8 cellular contexts compared by ENCODE assay signal in genomic region chr2:181954538-181954883, GRCh38. TPM values are rescaled to one million over a fixed set of nuclear protein-coding genes. Genes with fewer than 3 reads are reported as not detected.
DNase-seq lines count a peak whose midpoint lies in the region; ATAC-seq and TF ChIP-seq lines count a peak whose summit lies in the region.

No MANE protein-coding gene starts in this region.

- H3K4me1 Mint-ChIP-seq in naive B cell, result peaks cover 0 to 5% (median 3%) of the 10 kb centered on the region in 3 donors

- H3K9ac ChIP-seq in ES-I3 (ENCODE audit: low read depth, low read length), result peak overlapping the region; percentile 33; the same call in 1 of the 2 replicates

- H3K36me3 ChIP-seq in ES-I3 (ENCODE audit: insufficient read depth, low read length), result no peaks in the 10 kb centered on the region

- TF ChIP-seq POLR2A in erythroblast (IDR thresholded peaks at IDR 0.05; ENCODE audit: low read length), result no peak

- peaks cover 3% of the 10 kb centered on the region; the same call in 1 of the 2 replicates for H3K4me1 ChIP-seq in ES-I3 (ENCODE audit: insufficient read depth, low read length)

- no peaks in the 10 kb centered on the region for H3K9me3 Mint-ChIP-seq in naive B cell

- no peak for TF ChIP-seq CTCF in astrocyte of the cerebellum (IDR thresholded peaks at IDR 0.05; ENCODE audit: low read depth, low read length, missing control alignments)

- in situ Hi-C loops in astrocyte of the cerebellum (cut with HindIII; ENCODE audit: low sequenced_read_pairs), result no loop called here

- peak; percentile 8 for ATAC-seq in HG03039 (IDR thresholded peaks at IDR 0.05; ENCODE audit: unreplicated experiment)
- peak in 1 of 2 donors; percentile 7 for ATAC-seq in naive B cell (ENCODE audit: low read depth in 2 of 2)
- ATAC-seq in HG03139 (IDR thresholded peaks at IDR 0.05; ENCODE audit: unreplicated experiment), result no peak

- no peak overlapping the region for H3K27ac Mint-ChIP-seq in naive B cell

- H3K9me3 ChIP-seq in ES-I3 (ENCODE audit: control insufficient read depth, insufficient read depth, low read length), result no peaks in the 10 kb centered on the region

- intact Hi-C loops in posterior cingulate gyrus (cut with DNase I), result loop anchor here (2.0 to 10.0 kb wide), 3 partner anchors 60 to 212 kb away; partner anchors contain the start of gene ITPRID2

- H3K4me3 ChIP-seq in astrocyte of the cerebellum (ENCODE audit: low read depth, low read length), result peak overlapping the region; percentile 31

- H3K36me3 Mint-ChIP-seq in naive B cell, result no peaks in the 10 kb centered on the region

- H3K4me3 Mint-ChIP-seq in naive B cell, result peak overlapping the region in 5 of 8 donors; percentile 28 to 91 (median 56)

- DNase-seq in astrocyte of the cerebellum (ENCODE audit: low read depth) (no peak), naive B cell (no peak), erythroblast (lab: John Stamatoyannopoulos, UW) (no peak), posterior cingulate gyrus (no peak)
- no peak for DNase-seq in effector CD4-positive, alpha-beta T cell

- peaks cover 3 to 13% (median 8%) of the 10 kb centered on the region in 3 donors for H3K27me3 Mint-ChIP-seq in naive B cell

RNA-seq across cellular contexts. Expression of gene PPP1R1C, which starts 31.1 kb away (rescaled TPM):
- not detected for polyA plus RNA-seq in naive B cell (ENCODE audit: low read depth in 6 of 6)
